ENCODE assay signal across 19 cellular contexts in the genomic region with DNA sequence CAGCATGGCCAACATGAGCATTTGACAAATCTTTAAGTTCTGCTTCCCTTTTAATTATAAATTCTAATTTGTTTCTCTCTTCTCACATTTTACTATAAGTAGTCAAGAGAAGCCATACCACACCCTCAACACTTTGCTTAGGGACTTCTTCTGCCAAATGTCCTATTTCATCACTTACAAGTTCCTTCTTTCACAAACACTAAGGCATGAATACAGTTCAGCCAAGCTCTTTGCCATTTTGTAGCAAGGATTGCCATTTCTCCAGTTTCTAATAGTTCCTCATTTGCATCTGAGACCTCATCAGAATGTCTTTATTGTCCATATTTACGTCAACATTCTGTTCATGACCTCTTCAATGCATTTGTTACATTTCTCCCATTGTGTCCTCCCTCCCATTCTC. TPM values are rescaled to one million over a fixed set of nuclear protein-coding genes. Genes with fewer than 3 reads are reported as not detected.
"Had no signal": no experiment of that assay in that cellular context is flagged by ENCODE, and none has a peak within 500 bp of the region (broad histone marks: within the 10 kb centered on the region; RNA-seq: fewer than 3 reads in every experiment).

No MANE protein-coding gene starts in this region.

- H3K4me1 ChIP-seq: esophagus squamous epithelium, prostate gland, upper lobe of left lung had no signal

- H3K4me3 ChIP-seq: coronary artery, esophagus squamous epithelium, heart left ventricle, prostate gland, upper lobe of left lung had no signal

- H3K36me3 ChIP-seq: esophagus squamous epithelium, heart left ventricle, prostate gland, upper lobe of left lung had no signal

- DNase-seq: activated CD4-positive, alpha-beta memory T cell treated with anti-CD3 and anti-CD28 coated beads, Interleukin-2, amount 10 ng/mL, durations not matched to agents 7 days and 5 days; activated CD4-positive, alpha-beta T cell treated with anti-CD3 and anti-CD28 coated beads, Interleukin-2, amount 10 ng/mL, durations not matched to agents 24 days and 14 days; activated CD8-positive, alpha-beta memory T cell treated with anti-CD3 and anti-CD28 coated beads, Interleukin-2, amount 10 ng/mL, durations not matched to agents 7 days and 5 days; activated effector memory CD4-positive, alpha-beta T cell treated with anti-CD3 and anti-CD28 coated beads, Interleukin-2, amount 50 U/mL, for 16 hours; activated naive CD4-positive, alpha-beta T cell treated with anti-CD3 and anti-CD28 coated beads, Interleukin-2, amount 10 ng/mL, durations not matched to agents 7 days and 5 days; activated T-cell treated with anti-CD3 and anti-CD28 coated beads for 4 hours; amygdala; esophagus squamous epithelium; heart left ventricle; left ventricle myocardium superior; mammary epithelial cell; natural killer cell; stimulated activated CD4-positive, alpha-beta T cell treated with anti-CD3 and anti-CD28 coated beads, Interleukin-4, amount 100 ng/mL, for 4 hours; stimulated activated naive CD8-positive, alpha-beta T cell treated with anti-CD3 and anti-CD28 coated beads, Interleukin-15, Interleukin-2, amounts not matched to agents 100 U/mL and 50 U/mL, for 24 hours; upper lobe of left lung had no signal

- H3K27ac ChIP-seq: coronary artery, esophagus squamous epithelium, heart left ventricle, prostate gland, upper lobe of left lung, VCaP had no signal

- H3K27me3 ChIP-seq: esophagus squamous epithelium, heart left ventricle, upper lobe of left lung had no signal

- H3K9me3 ChIP-seq: esophagus squamous epithelium, heart left ventricle, prostate gland, upper lobe of left lung had no signal

RNA-seq across cellular contexts. Expression of a gene that starts 29.4 kb away (rescaled TPM):
- total RNA-seq: activated CD4-positive, alpha-beta memory T cell treated with anti-CD3 and anti-CD28 coated beads, Interleukin-2, amount 10 ng/mL, durations not matched to agents 7 days and 5 days; activated CD4-positive, alpha-beta T cell treated with anti-CD3 and anti-CD28 coated beads, Interleukin-2, amount 10 ng/mL, durations not matched to agents 24 days and 14 days; activated CD8-positive, alpha-beta memory T cell treated with anti-CD3 and anti-CD28 coated beads, Interleukin-2, amount 10 ng/mL, durations not matched to agents 7 days and 5 days; left ventricle myocardium superior; subcutaneous adipose tissue had no signal

RNA-seq across cellular contexts. Expression of a gene that starts 45.9 kb away (rescaled TPM):
- total RNA-seq: left ventricle myocardium superior had no signal
